10 cellular contexts compared by ENCODE assay signal in genomic region chr3:29153811-29154210, GRCh38.
DNase-seq lines count a peak whose midpoint lies in the region; ATAC-seq and TF ChIP-seq lines count a peak whose summit lies in the region.
"Had no signal": no experiment of that assay in that cellular context is flagged by ENCODE, and none has a peak within 500 bp of the region (broad histone marks: within the 10 kb centered on the region; RNA-seq: fewer than 3 reads in every experiment).

No MANE protein-coding gene starts in this region.

- no peak for TF ChIP-seq POLR2A in Peyer's patch (IDR thresholded peaks at IDR 0.05)

- no peak overlapping the region for H4K8ac ChIP-seq in mesendoderm (ENCODE audit: low read depth, low read length)

- H3K4ac ChIP-seq in mesendoderm (ENCODE audit: low read depth, low read length), result no peak overlapping the region

- H3K18ac ChIP-seq in mesendoderm (ENCODE audit: low read length), result no peak overlapping the region

- no CpG with 5 or more reads among the region's 3 CpGs for WGBS in mesendoderm (ENCODE audit: extremely low coverage, insufficient coverage, low lambda C conversion rate)

- no peak overlapping the region for H3K27ac ChIP-seq in Peyer's patch
- peak overlapping the region; percentile 35 for H3K27ac ChIP-seq in neutrophil
- H3K27ac ChIP-seq in mesendoderm (ENCODE audit: low read depth, low read length), result no peak overlapping the region
- H3K27ac ChIP-seq: esophagus squamous epithelium had no signal

- TF ChIP-seq CTCF in Peyer's patch (IDR thresholded peaks at IDR 0.05), result no peak
- no peak for TF ChIP-seq CTCF in neutrophil (IDR thresholded peaks at IDR 0.05)

- peak; percentile 59 to 68 for ATAC-seq in activated CD4-positive, CD25-positive, alpha-beta regulatory T cell treated with anti-CD3 and anti-CD28 coated beads, Interleukin-2, amount 50 U/mL, for 24 hours
- peak; percentile 96 for ATAC-seq in HG02610 (IDR thresholded peaks at IDR 0.05; ENCODE audit: unreplicated experiment)
- ATAC-seq: HepG2 had no signal

- H3K79me2 ChIP-seq in mesendoderm (ENCODE audit: control insufficient read depth, insufficient read depth, low read length), result no peaks in the 10 kb centered on the region

- H3K56ac ChIP-seq in mesendoderm (ENCODE audit: low read length), result no peak overlapping the region

- no peak overlapping the region for H3K9ac ChIP-seq in mesendoderm (ENCODE audit: low read length)

- H3K9me3 ChIP-seq in Peyer's patch (no peaks in the 10 kb centered on the region), neutrophil (no peaks in the 10 kb centered on the region)
- H3K9me3 ChIP-seq: esophagus squamous epithelium had no signal

- DNase-seq in activated CD4-positive, CD25-positive, alpha-beta regulatory T cell (lab: John Stamatoyannopoulos, UW), result no peak
- DNase-seq in Peyer's patch (peak in 2 of 3 donors; percentile 16 to 48), cerebellum (ENCODE audit: low spot score) (no peak), mesendoderm (no peak), NCI-H345 treated with DMSO at 0.1 percent for 48 hours (lab: John Stamatoyannopoulos, UW; ENCODE audit: unreplicated experiment) (no peak)
- DNase-seq: esophagus squamous epithelium had no signal

- no peak overlapping the region for H2AK5ac ChIP-seq in mesendoderm (ENCODE audit: low read length)

- no peaks in the 10 kb centered on the region for H3K79me1 ChIP-seq in mesendoderm (ENCODE audit: low read length)

- no peak overlapping the region for H3K23ac ChIP-seq in mesendoderm (ENCODE audit: low read length)

- no peaks in the 10 kb centered on the region for H3K27me3 ChIP-seq in Peyer's patch
- H3K27me3 ChIP-seq in neutrophil, result no peaks in the 10 kb centered on the region
- H3K27me3 ChIP-seq in mesendoderm (ENCODE audit: insufficient read depth, low read length, poor library complexity), result no peaks in the 10 kb centered on the region
- H3K27me3 ChIP-seq: esophagus squamous epithelium had no signal

- H3K4me3 ChIP-seq in Peyer's patch, result no peak overlapping the region
- H3K4me3 ChIP-seq in neutrophil (ENCODE audit: low read depth in 1 of 2, low read length in 1 of 2), result peak overlapping the region in 1 of 2 experiments; percentile 11
- no peak overlapping the region for H3K4me3 ChIP-seq in mesendoderm (ENCODE audit: low read length)
- H3K4me3 ChIP-seq: esophagus squamous epithelium had no signal

- no peak overlapping the region for H2BK5ac ChIP-seq in mesendoderm (ENCODE audit: low read length)

- H3K4me1 ChIP-seq in Peyer's patch (no peaks in the 10 kb centered on the region), neutrophil (ENCODE audit: control insufficient read depth in 1 of 2, insufficient read depth in 1 of 2, low read depth in 1 of 2, low read length in 1 of 2) (peaks cover 48 to 63% of the 10 kb centered on the region in 2 experiments), mesendoderm (ENCODE audit: control insufficient read depth, low read depth, low read length) (no peaks in the 10 kb centered on the region)
- H3K4me1 ChIP-seq: esophagus squamous epithelium had no signal

- H3K36me3 ChIP-seq in Peyer's patch, result no peaks in the 10 kb centered on the region
- H3K36me3 ChIP-seq in neutrophil, result no peaks in the 10 kb centered on the region
- no peaks in the 10 kb centered on the region for H3K36me3 ChIP-seq in mesendoderm (ENCODE audit: control insufficient read depth, insufficient read depth, low read length)
- H3K36me3 ChIP-seq: esophagus squamous epithelium had no signal

- no peak overlapping the region for H2BK120ac ChIP-seq in mesendoderm (ENCODE audit: low read depth, low read length)

- no peak overlapping the region for H3K4me2 ChIP-seq in mesendoderm (ENCODE audit: low read length)

- H2BK15ac ChIP-seq in mesendoderm (replicated peaks; ENCODE audit: low read depth), result no peak overlapping the region

- H4K5ac ChIP-seq in mesendoderm (ENCODE audit: low read length), result no peak overlapping the region

Comparison
In these comparisons a context has a peak if more than half of its experiments do, and no peak if none do; other contexts are left out.
1. DNase-seq: peak in Peyer's patch (2 of 3); none in activated CD4-positive, CD25-positive, alpha-beta regulatory T cell (0 of 4), cerebellum (single experiment), mesendoderm (single experiment) and NCI-H345 treated with DMSO at 0.1 percent for 48 hours (single experiment).